Comparison of ENCODE assay signal across 9 cellular contexts in the genomic region with DNA sequence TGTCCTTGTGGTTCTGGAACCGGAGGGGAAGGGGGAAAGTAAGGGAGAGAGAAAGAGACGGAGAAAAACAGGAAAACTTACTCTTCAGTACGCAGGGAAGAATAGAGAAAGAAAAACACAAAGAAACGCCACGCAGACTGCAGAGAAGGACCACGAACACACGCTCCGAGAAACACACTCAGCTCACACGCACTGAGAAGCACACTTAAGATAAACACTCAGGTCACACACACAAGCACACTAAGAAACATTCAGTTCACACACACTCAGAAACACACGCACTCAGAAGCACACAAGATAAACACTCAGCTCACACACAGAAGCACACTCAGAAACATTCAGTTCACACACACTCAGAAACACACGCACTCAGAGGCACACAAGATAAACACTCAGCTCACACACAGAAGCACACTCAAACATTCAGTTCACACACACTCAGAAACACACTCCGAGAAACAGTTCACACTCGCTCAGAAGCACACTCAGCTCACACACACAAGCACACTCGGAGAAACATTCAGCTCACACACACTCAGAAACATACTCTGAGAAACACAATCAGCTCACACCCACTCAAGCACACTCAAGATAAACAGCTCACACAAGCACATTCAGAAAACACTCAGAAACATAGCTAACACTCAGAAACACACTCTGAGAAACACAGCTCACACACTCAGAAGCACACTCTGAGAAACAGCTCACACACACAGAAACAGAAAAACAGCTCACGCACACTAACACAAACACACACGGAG. TPM values are rescaled to one million over a fixed set of nuclear protein-coding genes. Genes with fewer than 3 reads are reported as not detected.
DNase-seq lines count a peak whose midpoint lies in the region; ATAC-seq and TF ChIP-seq lines count a peak whose summit lies in the region.
"Had no signal": no experiment of that assay in that cellular context is flagged by ENCODE, and none has a peak within 500 bp of the region (broad histone marks: within the 10 kb centered on the region; RNA-seq: fewer than 3 reads in every experiment).

No MANE protein-coding gene starts in this region.

- WGBS in sigmoid colon, 2 donors, result 11 to 24% methylated on average over 16 of the region's 16 CpGs

- peaks cover 16% of the 10 kb centered on the region for H3K4me1 ChIP-seq in left ventricle myocardium inferior
- H3K4me1 ChIP-seq in sigmoid colon, result peaks cover 0 to 20% (median 14%) of the 10 kb centered on the region in 4 donors

- H3K27me3 ChIP-seq in left ventricle myocardium inferior (ENCODE audit: low read depth) (peaks cover 52% of the 10 kb centered on the region), sigmoid colon (no peaks in the 10 kb centered on the region)

- DNase-seq in GM12864 (ENCODE audit: low read depth) (no peak), left ventricle myocardium inferior (no peak), sigmoid colon (no peak), putamen (ENCODE audit: low spot score) (no peak), NCI-H774 (lab: John Stamatoyannopoulos, UW) (no peak)
- DNase-seq in activated CD8-positive, alpha-beta memory T cell treated with anti-CD3 and anti-CD28 coated beads, Interleukin-2, amount 50 U/mL, for 4 hours, result no peak
- DNase-seq: NCI-H526 treated with DMSO at 0.1 percent for 48 hours had no signal

- no peak for ATAC-seq in HG02610 (IDR thresholded peaks at IDR 0.05; ENCODE audit: unreplicated experiment)

- H3K36me3 ChIP-seq in left ventricle myocardium inferior, result no peaks in the 10 kb centered on the region
- peaks cover 0 to 19% (median 7%) of the 10 kb centered on the region in 4 donors for H3K36me3 ChIP-seq in sigmoid colon

- H3K27ac ChIP-seq in left ventricle myocardium inferior (replicated peaks), result peak overlapping the region; percentile 57
- peak overlapping the region; percentile 71 to 78 (median 72) for H3K27ac ChIP-seq in sigmoid colon

- TF ChIP-seq CTCF in GM12864 (IDR thresholded peaks at IDR 0.05; ENCODE audit: low read depth, low read length, missing control alignments), result no peak
- no peak for TF ChIP-seq CTCF in WI38 (IDR thresholded peaks at IDR 0.05; ENCODE audit: low read depth, low read length)
- no peak for TF ChIP-seq CTCF in left ventricle myocardium inferior (IDR thresholded peaks at IDR 0.05; ENCODE audit: borderline replicate concordance)
- no peak for TF ChIP-seq CTCF in sigmoid colon (IDR thresholded peaks at IDR 0.05)

- intact Hi-C loops in left ventricle myocardium inferior (cut with micrococcal nuclease), result no loop called here
- intact Hi-C loops in sigmoid colon (cut with DNase I), result loop anchor here (5.0 kb wide), 1 partner anchor 51 kb away; a partner anchor contains a TSS

- H3K4me3 ChIP-seq in GM12864 (ENCODE audit: low read depth, low read length) (peak overlapping the region; percentile 47; the same call in 1 of the 2 replicates), WI38 (ENCODE audit: low read depth, low read length) (peak overlapping the region; percentile 77), left ventricle myocardium inferior (peak overlapping the region; percentile 75), sigmoid colon (peak overlapping the region; percentile 58 to 91 (median 80))

- no peak for TF ChIP-seq POLR2A in sigmoid colon (IDR thresholded peaks at IDR 0.05)

- H3K9me3 ChIP-seq in left ventricle myocardium inferior (replicated peaks), result no peaks in the 10 kb centered on the region
- no peaks in the 10 kb centered on the region for H3K9me3 ChIP-seq in sigmoid colon

- TF ChIP-seq EP300 in sigmoid colon (IDR thresholded peaks at IDR 0.05), result no peak

RNA-seq across cellular contexts. Expression of a gene that starts 0.8 kb away (rescaled TPM):
- 10.1 TPM for total RNA-seq in left ventricle myocardium inferior
- total RNA-seq in sigmoid colon, result 10 to 100 TPM; 46.0 to 88.1 (median 60.8) TPM
- polyA plus RNA-seq in sigmoid colon, result 10 to 100 TPM; 23.8 to 63.3 (median 59.5) TPM

RNA-seq across cellular contexts. Expression of a gene that starts 51.8 kb away (rescaled TPM):
- 5.5 TPM for total RNA-seq in left ventricle myocardium inferior
- total RNA-seq in sigmoid colon, result 10 to 100 TPM in 3 of 4 donors, 1 to 10 TPM in 1; 6.2 to 21.6 (median 11.5) TPM
- 100 to 1,000 TPM; 123 to 184 (median 135) TPM for polyA plus RNA-seq in sigmoid colon
